Comparison of ENCODE assay signal across 8 cellular contexts in the genomic region with DNA sequence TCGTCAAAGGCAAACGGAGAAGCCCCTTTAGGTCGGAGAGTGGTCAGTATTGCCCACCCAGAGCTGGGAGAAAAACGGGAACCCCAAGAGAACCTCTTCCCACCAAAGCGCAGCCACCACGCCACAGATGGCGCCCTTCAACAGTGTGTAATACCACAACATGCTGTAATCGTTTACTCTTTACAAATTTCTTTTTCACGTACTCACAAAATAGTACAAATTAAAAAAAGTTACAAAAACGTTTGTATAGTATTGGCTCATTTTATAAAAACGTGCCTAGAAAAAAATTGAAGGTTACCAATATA. TPM values are rescaled to one million over a fixed set of nuclear protein-coding genes. Genes with fewer than 3 reads are reported as not detected.
A peak's percentile ranks its signal among the peaks of the same experiment; 100 is the strongest.
DNase-seq lines count a peak whose midpoint lies in the region; ATAC-seq and TF ChIP-seq lines count a peak whose summit lies in the region.

No MANE protein-coding gene starts in this region.

- peak overlapping the region; percentile 75 for H3K4me3 ChIP-seq in SU-DHL-6 (ENCODE audit: insufficient read depth, low read length, poor library complexity, severe bottlenecking)
- peak overlapping the region; percentile 100 for H3K4me3 ChIP-seq in mucosa of descending colon

- H2AFZ ChIP-seq in SU-DHL-6 (ENCODE audit: low read depth, low read length, severe bottlenecking), result peak overlapping the region; percentile 96

- no peaks in the 10 kb centered on the region for H3K9me3 Mint-ChIP-seq in effector memory CD8-positive, alpha-beta T cell
- H3K9me3 Mint-ChIP-seq in type B pancreatic cell, result no peaks in the 10 kb centered on the region

- H3F3A ChIP-seq in SU-DHL-6 (ENCODE audit: insufficient read depth), result peaks cover 15% of the 10 kb centered on the region; the same call in 1 of the 2 replicates

- peak overlapping the region; percentile 99 for H3K27ac Mint-ChIP-seq in effector memory CD8-positive, alpha-beta T cell
- H3K27ac Mint-ChIP-seq in type B pancreatic cell, result peak overlapping the region; percentile 99

- H3K79me2 ChIP-seq in SU-DHL-6 (ENCODE audit: insufficient read depth, low read length), result peaks cover 38% of the 10 kb centered on the region

- H3K9ac ChIP-seq in SU-DHL-6 (ENCODE audit: low read length), result peak overlapping the region; percentile 95

- H3K4me3 Mint-ChIP-seq in effector memory CD8-positive, alpha-beta T cell, result peak overlapping the region; percentile 88 to 96
- H3K4me3 Mint-ChIP-seq in type B pancreatic cell, result peak overlapping the region; percentile 97

- no peaks in the 10 kb centered on the region for H3K27me3 Mint-ChIP-seq in effector memory CD8-positive, alpha-beta T cell
- no peaks in the 10 kb centered on the region for H3K27me3 Mint-ChIP-seq in type B pancreatic cell

- DNase-seq in SKM-1 treated with dmso at 0.1 percent for 144 hours (lab: John Stamatoyannopoulos, UW; ENCODE audit: unreplicated experiment) (peak; percentile 83), SKM-1 (lab: John Stamatoyannopoulos, UW; ENCODE audit: unreplicated experiment) (no peak), mucosa of descending colon (peak in 1 of 3 donors; percentile 78), type B pancreatic cell (ENCODE audit: extremely low spot score, unreplicated experiment) (no peak)
- DNase-seq in effector memory CD8-positive, alpha-beta T cell, result peak in 2 of 3 experiments; percentile 27 to 40

- H3K27me3 ChIP-seq in SU-DHL-6 (ENCODE audit: low read length), result no peaks in the 10 kb centered on the region

- H3K9me3 ChIP-seq in SU-DHL-6 (ENCODE audit: insufficient read depth, low read length) (no peaks in the 10 kb centered on the region), mucosa of descending colon (no peaks in the 10 kb centered on the region)

- ATAC-seq in HG02840 (IDR thresholded peaks at IDR 0.05; ENCODE audit: low FRiP score, unreplicated experiment), result peak; percentile 1
- peak; percentile 10 for ATAC-seq in effector memory CD8-positive, alpha-beta T cell (replicated peaks)
- ATAC-seq in mucosa of descending colon, result peak; percentile 12
- ATAC-seq in HG03159 (IDR thresholded peaks at IDR 0.05; ENCODE audit: unreplicated experiment), result no peak

- H3K36me3 ChIP-seq in SU-DHL-6 (ENCODE audit: low read length) (0 out of 2 replicates have a peak, but pooled peaks cover 7% of the 10 kb centered on the region), mucosa of descending colon (ENCODE audit: low read depth) (no peaks in the 10 kb centered on the region)

- peak overlapping the region; percentile 95 for H3K27ac ChIP-seq in SU-DHL-6 (ENCODE audit: low read depth, low read length)

- peaks cover 28 to 34% of the 10 kb centered on the region in 2 donors for H3K4me1 Mint-ChIP-seq in effector memory CD8-positive, alpha-beta T cell (ENCODE audit: low read depth in 2 of 2)
- peaks cover 39% of the 10 kb centered on the region for H3K4me1 Mint-ChIP-seq in type B pancreatic cell (ENCODE audit: unreplicated experiment)

- intact Hi-C loops in mucosa of descending colon (cut with DNase I, micrococcal nuclease), result loop anchor here in 1 of 2 donors (10.0 kb wide), 1 partner anchor 51 kb away; a partner anchor contains a TSS

- H3K9me2 ChIP-seq in SU-DHL-6 (replicated peaks; ENCODE audit: insufficient read depth, low read length), result no peaks in the 10 kb centered on the region

- H3K36me3 Mint-ChIP-seq in effector memory CD8-positive, alpha-beta T cell (ENCODE audit: insufficient read depth), result peaks cover 30% of the 10 kb centered on the region
- peaks cover 12% of the 10 kb centered on the region for H3K36me3 Mint-ChIP-seq in type B pancreatic cell

- TF ChIP-seq CTCF in SU-DHL-6 (IDR thresholded peaks at IDR 0.05; ENCODE audit: insufficient read depth, low read length, poor library complexity, severe bottlenecking) (peak; percentile 47), mucosa of descending colon (IDR thresholded peaks at IDR 0.05) (no peak), type B pancreatic cell (conservative IDR thresholded peaks at IDR 0.05) (peak; percentile 38)

- H3K4me1 ChIP-seq in mucosa of descending colon (ENCODE audit: low read depth), result peaks cover 27% of the 10 kb centered on the region

- peaks cover 21% of the 10 kb centered on the region for H4K20me1 ChIP-seq in SU-DHL-6 (ENCODE audit: low read depth, low read length)

- peak overlapping the region; percentile 95 for H3K4me2 ChIP-seq in SU-DHL-6 (ENCODE audit: low read depth, low read length, poor library complexity, severe bottlenecking)

RNA-seq across cellular contexts. Expression of a gene that starts 0.8 kb away (rescaled TPM):
- total RNA-seq in mucosa of descending colon (100 to 1,000 TPM in 1 of 3 donors, 10 to 100 TPM in 2; 84.3 to 105 (median 99.1) TPM), type B pancreatic cell (ENCODE audit: low replicate concordance) (74.7 and 95.0 TPM in 2 replicates)

RNA-seq across cellular contexts. Expression of a gene that starts 52.7 kb away (rescaled TPM):
- total RNA-seq in mucosa of descending colon (100 to 1,000 TPM; 133 to 169 (median 151) TPM), type B pancreatic cell (ENCODE audit: low replicate concordance) (203 and 304 TPM in 2 replicates)

Comparison
In these comparisons a context has a peak if more than half of its experiments do, and no peak if none do; other contexts are left out.
1. DNase-seq: peak in SKM-1 treated with dmso at 0.1 percent for 144 hours (single experiment) and effector memory CD8-positive, alpha-beta T cell (2 of 3); none in SKM-1 (single experiment) and type B pancreatic cell (single experiment).